Comparison of ENCODE assay signal across 28 cellular contexts in the genomic region with DNA sequence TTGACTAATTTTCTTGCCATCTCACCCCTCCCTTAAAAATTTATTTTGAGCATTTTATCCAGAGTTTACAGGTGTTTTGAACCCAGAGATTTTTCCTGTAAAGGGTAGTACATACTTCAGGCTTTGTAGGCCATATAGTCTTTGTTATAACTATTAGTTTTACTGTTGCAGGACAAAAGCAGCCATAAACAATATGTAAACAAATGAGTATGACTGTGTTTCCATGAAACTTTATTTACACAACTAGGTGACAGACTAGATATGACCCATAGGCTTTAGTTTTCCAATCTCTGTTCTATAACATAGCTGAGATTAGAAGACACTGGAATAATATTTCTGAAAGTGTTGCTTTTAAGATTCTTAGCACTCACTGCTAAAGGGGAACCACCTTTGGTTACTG.
"Had no signal": no experiment of that assay in that cellular context is flagged by ENCODE, and none has a peak within 500 bp of the region (broad histone marks: within the 10 kb centered on the region; RNA-seq: fewer than 3 reads in every experiment).

No MANE protein-coding gene starts in this region.

- H3K79me2 ChIP-seq: parathyroid adenoma had no signal

- H3K9me3 ChIP-seq: ovary, psoas muscle, right lobe of liver, sigmoid colon, stomach, thoracic aorta, thyroid gland, upper lobe of left lung, vagina had no signal

- H3K27ac ChIP-seq: ovary, parathyroid adenoma, psoas muscle, right lobe of liver, sigmoid colon, stomach, thoracic aorta, thyroid gland, tibial nerve, upper lobe of left lung, vagina had no signal

- ATAC-seq: natural killer cell; psoas muscle; right cardiac atrium; right lobe of liver; stimulated activated effector memory CD8-positive, alpha-beta T cell treated with anti-CD3 and anti-CD28 coated beads, Interleukin-12 subunit alpha, Interleukin-12 subunit beta, amount 100 ng/mL, for 72 hours; stimulated activated naive B cell treated with anti-CD40 and anti-IgM and Interleukin-4, amounts not matched to agents 10 μg/mL and 1 μg/mL and 100 μg/mL, for 72 hours had no signal

- H3K9me3 Mint-ChIP-seq: nephron; neural crest cell; stimulated activated effector memory CD8-positive, alpha-beta T cell treated with anti-CD3 and anti-CD28 coated beads, Interleukin-12 subunit alpha, Interleukin-12 subunit beta, amount 100 ng/mL, for 72 hours; stimulated activated naive B cell treated with anti-CD40 and anti-IgM and Interleukin-4, amounts not matched to agents 10 μg/mL and 1 μg/mL and 100 μg/mL, for 72 hours; stimulated activated naive CD8-positive, alpha-beta T cell treated with anti-CD3 and anti-CD28 coated beads, Interleukin-15, Interleukin-2, amounts not matched to agents 100 ng/mL and 50 ng/mL, for 24 hours had no signal

- H3K27ac Mint-ChIP-seq: natural killer cell; nephron; progenitor cell of endocrine pancreas; stimulated activated effector memory CD8-positive, alpha-beta T cell treated with anti-CD3 and anti-CD28 coated beads, Interleukin-12 subunit alpha, Interleukin-12 subunit beta, amount 100 ng/mL, for 72 hours; stimulated activated naive B cell treated with anti-CD40 and anti-IgM and Interleukin-4, amounts not matched to agents 10 μg/mL and 1 μg/mL and 100 μg/mL, for 72 hours; stimulated activated naive CD8-positive, alpha-beta T cell treated with anti-CD3 and anti-CD28 coated beads, Interleukin-15, Interleukin-2, amounts not matched to agents 100 ng/mL and 50 ng/mL, for 24 hours had no signal

- H3K9ac ChIP-seq: parathyroid adenoma had no signal

- H3K4me3 ChIP-seq: ovary, psoas muscle, right lobe of liver, sigmoid colon, stomach, thoracic aorta, thyroid gland, tibial nerve, upper lobe of left lung, vagina had no signal

- H2AFZ ChIP-seq: parathyroid adenoma had no signal

- H3K4me3 Mint-ChIP-seq: natural killer cell; nephron; neural crest cell; stimulated activated effector memory CD8-positive, alpha-beta T cell treated with anti-CD3 and anti-CD28 coated beads, Interleukin-12 subunit alpha, Interleukin-12 subunit beta, amount 100 ng/mL, for 72 hours; stimulated activated naive B cell treated with anti-CD40 and anti-IgM and Interleukin-4, amounts not matched to agents 10 μg/mL and 1 μg/mL and 100 μg/mL, for 72 hours; stimulated activated naive CD8-positive, alpha-beta T cell treated with anti-CD3 and anti-CD28 coated beads, Interleukin-15, Interleukin-2, amounts not matched to agents 100 ng/mL and 50 ng/mL, for 24 hours had no signal

- DNase-seq: natural killer cell; occipital lobe; ovary; posterior cingulate gyrus; psoas muscle; right cardiac atrium; right lobe of liver; sigmoid colon; small intestine; stimulated activated CD4-positive, alpha-beta T cell treated with anti-CD3 and anti-CD28 coated beads, Interleukin-15, amount 100 ng/mL, for 24 hours; stimulated activated CD4-positive, alpha-beta T cell treated with anti-CD3 and anti-CD28 coated beads, Interleukin-2, amount 100 ng/mL, for 24 hours; stimulated activated CD4-positive, alpha-beta T cell treated with anti-CD3 and anti-CD28 coated beads, Interleukin-2, amount 100 ng/mL, for 48 hours; stimulated activated CD4-positive, alpha-beta T cell treated with anti-CD3 and anti-CD28 coated beads, Interleukin-4, amount 100 ng/mL, for 24 hours; stimulated activated naive B cell treated with anti-CD40 and anti-IgM and Interleukin-4, amounts not matched to agents 10 μg/mL and 1 μg/mL and 100 μg/mL, for 72 hours; stimulated activated naive CD4-positive, alpha-beta T cell treated with Interleukin-2 at 50 U/mL for 16 hours; stomach; thyroid gland; trophoblast cell; upper lobe of left lung had no signal

- H3K36me3 Mint-ChIP-seq: natural killer cell; stimulated activated effector memory CD8-positive, alpha-beta T cell treated with anti-CD3 and anti-CD28 coated beads, Interleukin-12 subunit alpha, Interleukin-12 subunit beta, amount 100 ng/mL, for 72 hours had no signal

- H3K36me3 ChIP-seq: ovary, right lobe of liver, sigmoid colon, stomach, thoracic aorta, thyroid gland, tibial nerve, upper lobe of left lung, vagina had no signal

- H3K27me3 Mint-ChIP-seq: progenitor cell of endocrine pancreas; stimulated activated naive B cell treated with anti-CD40 and anti-IgM and Interleukin-4, amounts not matched to agents 10 μg/mL and 1 μg/mL and 100 μg/mL, for 72 hours; stimulated activated naive CD8-positive, alpha-beta T cell treated with anti-CD3 and anti-CD28 coated beads, Interleukin-15, Interleukin-2, amounts not matched to agents 100 ng/mL and 50 ng/mL, for 24 hours had no signal

- H3K4me1 ChIP-seq: parathyroid adenoma, psoas muscle, right lobe of liver, sigmoid colon, thyroid gland, tibial nerve, upper lobe of left lung, vagina had no signal

- H3K27me3 ChIP-seq: ovary, right lobe of liver, sigmoid colon, stomach, thyroid gland, tibial nerve, upper lobe of left lung, vagina had no signal

- H3K4me1 Mint-ChIP-seq: natural killer cell; stimulated activated effector memory CD8-positive, alpha-beta T cell treated with anti-CD3 and anti-CD28 coated beads, Interleukin-12 subunit alpha, Interleukin-12 subunit beta, amount 100 ng/mL, for 72 hours; stimulated activated naive B cell treated with anti-CD40 and anti-IgM and Interleukin-4, amounts not matched to agents 10 μg/mL and 1 μg/mL and 100 μg/mL, for 72 hours had no signal
